ENCODE assay signal across 25 cellular contexts in the genomic region with DNA sequence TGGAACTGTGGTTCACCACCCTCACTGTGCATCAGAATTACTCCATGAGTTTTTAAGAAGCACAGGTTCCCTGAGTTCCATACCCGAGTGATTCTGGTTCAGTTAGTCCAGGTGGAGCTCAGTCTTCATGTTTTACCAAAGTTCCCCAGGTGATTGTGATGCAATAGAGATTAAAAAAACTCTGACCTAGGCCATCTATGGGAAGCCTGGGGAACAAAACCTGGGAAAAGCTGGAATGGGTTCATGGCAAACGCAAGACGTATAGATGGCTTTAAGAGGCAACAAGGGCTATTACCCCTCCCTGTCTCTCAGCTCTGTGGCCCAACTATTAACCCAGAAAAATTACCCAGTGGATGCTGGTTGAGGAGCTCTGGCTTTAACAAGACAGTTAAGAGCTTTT.
DNase-seq lines count a peak whose midpoint lies in the region; ATAC-seq, FAIRE-seq and TF ChIP-seq lines count a peak whose summit lies in the region.
"Had no signal": no experiment of that assay in that cellular context is flagged by ENCODE, and none has a peak within 500 bp of the region (broad histone marks: within the 10 kb centered on the region; RNA-seq: fewer than 3 reads in every experiment).

No MANE protein-coding gene starts in this region.

- ATAC-seq in K562, result no peak
- ATAC-seq in HG02981 (IDR thresholded peaks at IDR 0.05; ENCODE audit: unreplicated experiment), result no peak
- ATAC-seq in HG03095 (IDR thresholded peaks at IDR 0.05; ENCODE audit: unreplicated experiment), result no peak
- ATAC-seq: A549 had no signal

- no peak overlapping the region for H2BK5ac ChIP-seq in neuronal stem cell (ENCODE audit: low read length)

- H3K79me1 ChIP-seq in neuronal stem cell (ENCODE audit: low read depth, low read length), result no peaks in the 10 kb centered on the region

- DNase-seq in NCI-H524 treated with DMSO at 0.1 percent for 48 hours (lab: John Stamatoyannopoulos, UW) (peak; percentile 44), NCI-H524 (lab: John Stamatoyannopoulos, UW) (no peak), K562 (ENCODE audit: extremely low read depth in 1 of 4, low spot score in 3 of 4) (no peak), esophagus muscularis mucosa (ENCODE audit: extremely low spot score) (peak; percentile 64), sigmoid colon (no peak), neuronal stem cell (ENCODE audit: low spot score) (no peak)
- DNase-seq: 8988T; ACHN; AML-193; BE2C; Calu3; CD4-positive, alpha-beta T cell; COR-L47; DMS53; DMS79 treated with DMSO at 0.1 percent for 48 hours; GF-D8; GOT3; H7; HCEC 1CT had no signal

- POLR2A ChIA-PET in K562 (lab: Yijun Ruan, JAX), result interaction anchor here (1.3 to 1.5 kb wide), 2 partner anchors 17 to 128 kb away, joined by 4 to 8 read pairs; a partner anchor contains a TSS

- H3K14ac ChIP-seq in neuronal stem cell (ENCODE audit: low read length), result no peak overlapping the region

- BruUV-seq in K562 (replicated peaks; lab: Mats Ljungman, UMichigan), result no TSS peak

- no peaks in the 10 kb centered on the region for H3K9me1 ChIP-seq in K562 (ENCODE audit: control insufficient read depth, insufficient read depth, low read length)

- no peak overlapping the region for H2AK5ac ChIP-seq in neuronal stem cell (ENCODE audit: low read depth, low read length)

- H3K27ac ChIP-seq in K562 (ENCODE audit: extremely low read depth, low read depth, low read length) (no peak overlapping the region), esophagus muscularis mucosa (replicated peaks in 1 of 4) (no peak overlapping the region), sigmoid colon (peak overlapping the region in 3 of 4 donors; percentile 72 to 100 (median 97)), neuronal stem cell (replicated peaks; ENCODE audit: low read length) (no peak overlapping the region)
- H3K27ac ChIP-seq: BLaER1 treated with 17β-estradiol and CSF1 and Interleukin-3, amounts not matched to agents 10 nM and 100 nM had no signal

- H3K4me1 ChIP-seq in K562 (replicated peaks in 1 of 2; ENCODE audit: control insufficient read depth in 2 of 2, insufficient read depth in 2 of 2, low read length in 2 of 2) (peaks cover 9 to 12% of the 10 kb centered on the region in 2 experiments; a peak in 4 of 5 replicates), esophagus muscularis mucosa (peaks cover 5 to 49% (median 37%) of the 10 kb centered on the region in 4 donors), sigmoid colon (peaks cover 0 to 72% (median 63%) of the 10 kb centered on the region in 4 donors), neuronal stem cell (ENCODE audit: control insufficient read depth in 2 of 2, insufficient read depth in 1 of 2, low read depth in 1 of 2, low read length in 2 of 2) (peaks cover 4 to 7% of the 10 kb centered on the region in 2 donors)
- H3K4me1 ChIP-seq: BE2C had no signal

- no peak overlapping the region for H3K18ac ChIP-seq in neuronal stem cell (ENCODE audit: low read length)

- H4K91ac ChIP-seq in neuronal stem cell (ENCODE audit: low read depth, low read length, poor library complexity), result no peak overlapping the region

- no peaks in the 10 kb centered on the region for H4K20me1 ChIP-seq in K562 (replicated peaks; ENCODE audit: control insufficient read depth, insufficient read depth, low read length)

- H3K9me3 ChIP-seq in K562 (replicated peaks; ENCODE audit: control insufficient read depth, insufficient read depth, low read depth, low read length) (no peaks in the 10 kb centered on the region), esophagus muscularis mucosa (no peaks in the 10 kb centered on the region), sigmoid colon (no peaks in the 10 kb centered on the region), neuronal stem cell (replicated peaks in 1 of 2; ENCODE audit: control insufficient read depth in 2 of 2, insufficient read depth in 1 of 2, low read depth in 1 of 2, low read length in 2 of 2) (no peaks in the 10 kb centered on the region)
- H3K9me3 ChIP-seq: A549; BE2C; BLaER1 treated with 17β-estradiol and CSF1 and Interleukin-3, amounts not matched to agents 10 nM and 100 nM had no signal

- H3K27me3 ChIP-seq in K562 (ENCODE audit: control insufficient read depth in 2 of 2, insufficient read depth in 2 of 2, low read length in 2 of 2) (no peaks in the 10 kb centered on the region), esophagus muscularis mucosa (no peaks in the 10 kb centered on the region), sigmoid colon (no peaks in the 10 kb centered on the region), neuronal stem cell (ENCODE audit: control insufficient read depth in 3 of 3, insufficient read depth in 3 of 3, low read depth in 1 of 3, low read length in 3 of 3) (peaks cover 0 to 12% (median 0%) of the 10 kb centered on the region in 3 experiments)
- H3K27me3 ChIP-seq: BE2C had no signal

- H3K4me2 ChIP-seq in K562 (ENCODE audit: insufficient read depth, low read length), result no peak overlapping the region
- no peak overlapping the region for H3K4me2 ChIP-seq in neuronal stem cell (ENCODE audit: insufficient read depth, low read length, poor library complexity, severe bottlenecking)
- H3K4me2 ChIP-seq: A549 had no signal

- H3K9ac ChIP-seq in K562 (ENCODE audit: insufficient read depth in 1 of 2, low read depth in 2 of 2, low read length in 2 of 2) (no peak overlapping the region), neuronal stem cell (ENCODE audit: low read depth, low read length, poor library complexity) (no peak overlapping the region)
- H3K9ac ChIP-seq: BLaER1 treated with 17β-estradiol and CSF1 and Interleukin-3, amounts not matched to agents 10 nM and 100 nM had no signal

- in situ Hi-C loops in K562 (cut with MboI), result no loop called here

- WGBS in K562 (ENCODE audit: insufficient coverage, low coverage, missing lambda C conversion rate), result 82% methylated on average over 3 of the region's 3 CpGs
- 92% methylated on average over 3 of the region's 3 CpGs for WGBS in esophagus muscularis mucosa
- 86 to 87% methylated on average over 3 of the region's 3 CpGs for WGBS in sigmoid colon, 2 donors
- no CpG with 5 or more reads among the region's 3 CpGs for WGBS in neuronal stem cell (ENCODE audit: extremely low coverage in 2 of 2, insufficient read length in 2 of 2, insufficient replicate concordance in 1 of 2), 2 donors

- H2AFZ ChIP-seq in K562 (ENCODE audit: low read depth, low read length) (no peak overlapping the region), neuronal stem cell (ENCODE audit: low read length) (no peak overlapping the region)

- intact Hi-C loops in K562 (cut with micrococcal nuclease) (no loop called here), esophagus muscularis mucosa (cut with DNase I) (loop anchor here (10.0 kb wide), 1 partner anchor 328 kb away; no protein-coding TSS in a partner anchor), sigmoid colon (cut with DNase I) (loop anchor here (5.0 kb wide), 2 partner anchors 70 to 215 kb away; no protein-coding TSS in a partner anchor)

- no peak for FAIRE-seq in K562 (lab: Jason Lieb, UNC)
- FAIRE-seq: A549, GM12891, GM18507 had no signal

- H3K4me3 ChIP-seq in K562, result no peak overlapping the region
- H3K4me3 ChIP-seq in esophagus muscularis mucosa, result no peak overlapping the region
- H3K4me3 ChIP-seq in sigmoid colon, result no peak overlapping the region
- H3K4me3 ChIP-seq in neuronal stem cell (ENCODE audit: low read length in 2 of 2), result no peak overlapping the region
- H3K4me3 ChIP-seq: A549; BLaER1 treated with 17β-estradiol and CSF1 and Interleukin-3, amounts not matched to agents 10 nM and 100 nM had no signal

- no peak overlapping the region for H2BK120ac ChIP-seq in neuronal stem cell (ENCODE audit: low read depth, low read length)

- no peaks in the 10 kb centered on the region for H3K79me2 ChIP-seq in K562 (ENCODE audit: control insufficient read depth, insufficient read depth, low read length)

- no peak for TF ChIP-seq CTCF in K562 (IDR thresholded peaks at IDR 0.05 in 2 of 3, conservative IDR thresholded peaks at IDR 0.05 in 1 of 3; ENCODE audit: insufficient read depth in 2 of 3, low read depth in 1 of 3, low read length in 3 of 3)
- TF ChIP-seq CTCF in esophagus muscularis mucosa (IDR thresholded peaks at IDR 0.05), result no peak
- TF ChIP-seq CTCF in sigmoid colon (IDR thresholded peaks at IDR 0.05), result no peak

- H3K36me3 ChIP-seq in K562 (ENCODE audit: control insufficient read depth, insufficient read depth, low read length) (no peaks in the 10 kb centered on the region), esophagus muscularis mucosa (no peaks in the 10 kb centered on the region), sigmoid colon (no peaks in the 10 kb centered on the region), neuronal stem cell (replicated peaks in 1 of 2; ENCODE audit: control insufficient read depth in 2 of 2, insufficient read depth in 2 of 2, low read length in 2 of 2) (no peaks in the 10 kb centered on the region)
- H3K36me3 ChIP-seq: BE2C; BLaER1 treated with 17β-estradiol and CSF1 and Interleukin-3, amounts not matched to agents 10 nM and 100 nM had no signal

- H3K23ac ChIP-seq in neuronal stem cell (ENCODE audit: low read depth, low read length, poor library complexity), result no peak overlapping the region

- no peak overlapping the region for H2BK12ac ChIP-seq in neuronal stem cell (ENCODE audit: low read length)

- CTCF ChIA-PET in K562 (lab: Yijun Ruan, JAX; ENCODE audit: low intra/inter-chr PET ratio), result no interaction called here

- H3K4ac ChIP-seq in neuronal stem cell (ENCODE audit: low read length), result no peak overlapping the region

- TF ChIP-seq POLR2A in K562 (conservative IDR thresholded peaks at IDR 0.05) (no peak), esophagus muscularis mucosa (IDR thresholded peaks at IDR 0.05; ENCODE audit: low read depth) (no peak), sigmoid colon (IDR thresholded peaks at IDR 0.05) (no peak)

- H2BK15ac ChIP-seq in neuronal stem cell (ENCODE audit: low read length), result no peak overlapping the region

- TF ChIP-seq EP300 in K562 (IDR thresholded peaks at IDR 0.05; ENCODE audit: low read length) (no peak), esophagus muscularis mucosa (IDR thresholded peaks at IDR 0.05) (no peak), sigmoid colon (IDR thresholded peaks at IDR 0.05) (no peak)

- no peak overlapping the region for H4K8ac ChIP-seq in neuronal stem cell (ENCODE audit: low read depth, low read length)

- no peak for TF ChIP-seq RAD21 in K562 (CRISPR knock-in tag; conservative IDR thresholded peaks at IDR 0.05 in 1 of 2, IDR thresholded peaks at IDR 0.05 in 1 of 2)

TF ChIP-seq in K562, 482 proteins besides CTCF, POLR2A, EP300 and RAD21:
- TF ChIP-seq SMAD1 (IDR thresholded peaks at IDR 0.05; ENCODE audit: low read depth, low read length, partially characterized antibody) (no peak), CEBPB (tag; IDR thresholded peaks at IDR 0.05) (0 out of 2 replicates have a peak, but pooled peaks have one; percentile 21)

Comparison
In these comparisons a context has a peak if more than half of its experiments do, and no peak if none do; other contexts are left out.
1. DNase-seq: peak in NCI-H524 treated with DMSO at 0.1 percent for 48 hours (single experiment) and esophagus muscularis mucosa (single experiment); none in NCI-H524 (0 of 2), K562 (0 of 4), sigmoid colon (single experiment) and neuronal stem cell (single experiment).
2. H3K27ac ChIP-seq: peak in sigmoid colon (3 of 4); none in K562 (single experiment), esophagus muscularis mucosa (0 of 4) and neuronal stem cell (single experiment).